ENCODE assay signal across 2 cellular contexts in genomic region chr5:78291687-78292086, GRCh38.
TF ChIP-seq lines count a peak whose summit lies in the region.

No MANE protein-coding gene starts in this region.

TF ChIP-seq in SK-N-SH, 30 proteins besides CTCF, POLR2A, EP300 and RAD21:
- no peak for TF ChIP-seq RXRA (IDR thresholded peaks at IDR 0.05; ENCODE audit: borderline replicate concordance, low read depth)
- TF ChIP-seq FOSL2 (IDR thresholded peaks at IDR 0.05; ENCODE audit: borderline replicate concordance, low read depth), result no peak
- TF ChIP-seq TEAD4 (IDR thresholded peaks at IDR 0.05; ENCODE audit: borderline replicate concordance, insufficient read depth), result no peak
- TF ChIP-seq, protein P1, sequence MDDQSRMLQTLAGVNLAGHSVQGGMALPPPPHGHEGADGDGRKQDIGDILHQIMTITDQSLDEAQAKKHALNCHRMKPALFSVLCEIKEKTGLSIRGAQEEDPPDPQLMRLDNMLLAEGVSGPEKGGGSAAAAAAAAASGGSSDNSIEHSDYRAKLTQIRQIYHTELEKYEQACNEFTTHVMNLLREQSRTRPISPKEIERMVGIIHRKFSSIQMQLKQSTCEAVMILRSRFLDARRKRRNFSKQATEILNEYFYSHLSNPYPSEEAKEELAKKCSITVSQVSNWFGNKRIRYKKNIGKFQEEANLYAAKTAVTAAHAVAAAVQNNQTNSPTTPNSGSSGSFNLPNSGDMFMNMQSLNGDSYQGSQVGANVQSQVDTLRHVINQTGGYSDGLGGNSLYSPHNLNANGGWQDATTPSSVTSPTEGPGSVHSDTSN (IDR thresholded peaks at IDR 0.05), result no peak
- TF ChIP-seq GATA2 (CRISPR knock-in tag; IDR thresholded peaks at IDR 0.05), result no peak
- TF ChIP-seq, protein P2, sequence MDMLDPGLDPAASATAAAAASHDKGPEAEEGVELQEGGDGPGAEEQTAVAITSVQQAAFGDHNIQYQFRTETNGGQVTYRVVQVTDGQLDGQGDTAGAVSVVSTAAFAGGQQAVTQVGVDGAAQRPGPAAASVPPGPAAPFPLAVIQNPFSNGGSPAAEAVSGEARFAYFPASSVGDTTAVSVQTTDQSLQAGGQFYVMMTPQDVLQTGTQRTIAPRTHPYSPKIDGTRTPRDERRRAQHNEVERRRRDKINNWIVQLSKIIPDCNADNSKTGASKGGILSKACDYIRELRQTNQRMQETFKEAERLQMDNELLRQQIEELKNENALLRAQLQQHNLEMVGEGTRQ (IDR thresholded peaks at IDR 0.05; ENCODE audit: borderline replicate concordance, low read depth, low read length), result no peak
- no peak for TF ChIP-seq CHD2 (IDR thresholded peaks at IDR 0.05; ENCODE audit: low read length, partially characterized antibody)
- TF ChIP-seq RFX5 (IDR thresholded peaks at IDR 0.05; ENCODE audit: low read length), result no peak
- TF ChIP-seq RCOR1 (IDR thresholded peaks at IDR 0.05; ENCODE audit: low read length), result no peak
- TF ChIP-seq TAF1 (IDR thresholded peaks at IDR 0.05; ENCODE audit: borderline replicate concordance, low read depth, low read length), result no peak
- no peak for TF ChIP-seq REST (IDR thresholded peaks at IDR 0.05; ENCODE audit: low read depth, low read length)
- TF ChIP-seq, protein P3, sequence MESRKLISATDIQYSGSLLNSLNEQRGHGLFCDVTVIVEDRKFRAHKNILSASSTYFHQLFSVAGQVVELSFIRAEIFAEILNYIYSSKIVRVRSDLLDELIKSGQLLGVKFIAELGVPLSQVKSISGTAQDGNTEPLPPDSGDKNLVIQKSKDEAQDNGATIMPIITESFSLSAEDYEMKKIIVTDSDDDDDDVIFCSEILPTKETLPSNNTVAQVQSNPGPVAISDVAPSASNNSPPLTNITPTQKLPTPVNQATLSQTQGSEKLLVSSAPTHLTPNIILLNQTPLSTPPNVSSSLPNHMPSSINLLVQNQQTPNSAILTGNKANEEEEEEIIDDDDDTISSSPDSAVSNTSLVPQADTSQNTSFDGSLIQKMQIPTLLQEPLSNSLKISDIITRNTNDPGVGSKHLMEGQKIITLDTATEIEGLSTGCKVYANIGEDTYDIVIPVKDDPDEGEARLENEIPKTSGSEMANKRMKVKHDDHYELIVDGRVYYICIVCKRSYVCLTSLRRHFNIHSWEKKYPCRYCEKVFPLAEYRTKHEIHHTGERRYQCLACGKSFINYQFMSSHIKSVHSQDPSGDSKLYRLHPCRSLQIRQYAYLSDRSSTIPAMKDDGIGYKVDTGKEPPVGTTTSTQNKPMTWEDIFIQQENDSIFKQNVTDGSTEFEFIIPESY (IDR thresholded peaks at IDR 0.05; ENCODE audit: borderline replicate concordance, low read depth), result no peak
- TF ChIP-seq MEF2A (IDR thresholded peaks at IDR 0.05; ENCODE audit: borderline replicate concordance, low read depth), result no peak

TF ChIP-seq in SK-N-SH treated with all-trans-retinoic acid at 6 μM for 48 hours, 23 proteins besides CTCF, POLR2A, EP300 and RAD21 (continued from another document):
- no peak for TF ChIP-seq ESRRG (CRISPR knock-in tag; IDR thresholded peaks at IDR 0.05)
- no peak for TF ChIP-seq SNAI2 (CRISPR knock-in tag; IDR thresholded peaks at IDR 0.05)
- no peak for TF ChIP-seq ZNF565 (CRISPR knock-in tag; conservative IDR thresholded peaks at IDR 0.05; ENCODE audit: low read depth)
- TF ChIP-seq GLIS3 (CRISPR knock-in tag; IDR thresholded peaks at IDR 0.05), result no peak
- no peak for TF ChIP-seq TOX (CRISPR knock-in tag; IDR thresholded peaks at IDR 0.05; ENCODE audit: borderline replicate concordance)
- TF ChIP-seq TSHZ2 (CRISPR knock-in tag; IDR thresholded peaks at IDR 0.05), result no peak
- no peak for TF ChIP-seq CREB5 (CRISPR knock-in tag; IDR thresholded peaks at IDR 0.05; ENCODE audit: low read depth)
- TF ChIP-seq ISL1 (CRISPR knock-in tag; IDR thresholded peaks at IDR 0.05), result no peak
- TF ChIP-seq RARB (CRISPR knock-in tag; IDR thresholded peaks at IDR 0.05), result no peak
- no peak for TF ChIP-seq BACH2 (CRISPR knock-in tag; IDR thresholded peaks at IDR 0.05; ENCODE audit: borderline replicate concordance)
- no peak for TF ChIP-seq ZFP30 (CRISPR knock-in tag; IDR thresholded peaks at IDR 0.05)
- TF ChIP-seq, protein P4, sequence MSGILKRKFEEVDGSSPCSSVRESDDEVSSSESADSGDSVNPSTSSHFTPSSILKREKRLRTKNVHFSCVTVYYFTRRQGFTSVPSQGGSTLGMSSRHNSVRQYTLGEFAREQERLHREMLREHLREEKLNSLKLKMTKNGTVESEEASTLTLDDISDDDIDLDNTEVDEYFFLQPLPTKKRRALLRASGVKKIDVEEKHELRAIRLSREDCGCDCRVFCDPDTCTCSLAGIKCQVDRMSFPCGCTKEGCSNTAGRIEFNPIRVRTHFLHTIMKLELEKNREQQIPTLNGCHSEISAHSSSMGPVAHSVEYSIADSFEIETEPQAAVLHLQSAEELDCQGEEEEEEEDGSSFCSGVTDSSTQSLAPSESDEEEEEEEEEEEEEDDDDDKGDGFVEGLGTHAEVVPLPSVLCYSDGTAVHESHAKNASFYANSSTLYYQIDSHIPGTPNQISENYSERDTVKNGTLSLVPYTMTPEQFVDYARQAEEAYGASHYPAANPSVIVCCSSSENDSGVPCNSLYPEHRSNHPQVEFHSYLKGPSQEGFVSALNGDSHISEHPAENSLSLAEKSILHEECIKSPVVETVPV (CRISPR knock-in tag; IDR thresholded peaks at IDR 0.05), result no peak
- TF ChIP-seq, protein P5, sequence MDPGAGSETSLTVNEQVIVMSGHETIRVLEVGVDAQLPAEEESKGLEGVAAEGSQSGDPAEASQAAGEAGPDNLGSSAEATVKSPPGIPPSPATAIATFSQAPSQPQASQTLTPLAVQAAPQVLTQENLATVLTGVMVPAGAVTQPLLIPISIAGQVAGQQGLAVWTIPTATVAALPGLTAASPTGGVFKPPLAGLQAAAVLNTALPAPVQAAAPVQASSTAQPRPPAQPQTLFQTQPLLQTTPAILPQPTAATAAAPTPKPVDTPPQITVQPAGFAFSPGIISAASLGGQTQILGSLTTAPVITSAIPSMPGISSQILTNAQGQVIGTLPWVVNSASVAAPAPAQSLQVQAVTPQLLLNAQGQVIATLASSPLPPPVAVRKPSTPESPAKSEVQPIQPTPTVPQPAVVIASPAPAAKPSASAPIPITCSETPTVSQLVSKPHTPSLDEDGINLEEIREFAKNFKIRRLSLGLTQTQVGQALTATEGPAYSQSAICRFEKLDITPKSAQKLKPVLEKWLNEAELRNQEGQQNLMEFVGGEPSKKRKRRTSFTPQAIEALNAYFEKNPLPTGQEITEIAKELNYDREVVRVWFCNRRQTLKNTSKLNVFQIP (CRISPR knock-in tag; IDR thresholded peaks at IDR 0.05; ENCODE audit: borderline replicate concordance, low read depth), result no peak
- TF ChIP-seq ARNTL (CRISPR knock-in tag; IDR thresholded peaks at IDR 0.05; ENCODE audit: borderline replicate concordance, low read depth), result no peak
- no peak for TF ChIP-seq ZC3H10 (CRISPR knock-in tag; IDR thresholded peaks at IDR 0.05)
- TF ChIP-seq TCF4 (CRISPR knock-in tag; IDR thresholded peaks at IDR 0.05; ENCODE audit: borderline replicate concordance), result no peak
- TF ChIP-seq ZFP3 (CRISPR knock-in tag; IDR thresholded peaks at IDR 0.05), result no peak
